8 cellular contexts compared by ENCODE assay signal in the genomic region with DNA sequence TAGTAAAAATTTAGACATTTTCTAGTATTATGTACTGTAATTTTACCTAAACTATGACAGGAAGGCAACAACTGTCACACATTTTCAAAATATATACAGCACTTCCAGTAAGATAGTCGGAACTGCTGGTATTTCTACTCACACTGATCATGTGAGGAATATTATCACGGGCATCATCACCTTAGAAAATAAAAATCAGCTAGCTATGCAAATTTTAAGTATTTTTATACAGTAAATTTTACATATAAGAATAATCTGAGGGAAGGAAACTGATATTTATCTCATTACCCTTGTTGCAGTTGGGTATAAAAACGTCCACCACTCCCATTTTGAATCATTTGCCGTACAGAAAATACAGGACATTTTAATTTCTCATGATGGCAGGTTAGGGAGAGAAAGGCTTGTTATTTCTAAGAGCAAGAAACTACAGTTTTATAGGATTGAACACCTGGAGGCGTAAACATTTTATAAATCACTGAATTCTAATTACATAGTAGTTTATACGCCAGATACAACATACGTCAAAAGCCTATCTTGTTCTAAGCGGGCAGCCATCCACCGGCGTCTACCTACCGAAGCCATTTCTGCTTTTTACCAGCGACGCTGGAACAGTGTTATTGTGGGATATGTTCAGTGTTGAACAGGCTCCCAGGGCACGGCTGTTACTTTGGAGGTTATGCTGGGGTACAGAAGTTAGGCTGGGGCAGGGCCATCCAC. TPM values are rescaled to one million over a fixed set of nuclear protein-coding genes. Genes with fewer than 3 reads are reported as not detected.
DNase-seq lines count a peak whose midpoint lies in the region; ATAC-seq, FAIRE-seq and TF ChIP-seq lines count a peak whose summit lies in the region.

No MANE protein-coding gene starts in this region.

- H3K4me3 ChIP-seq in K562 (peak overlapping the region; percentile 71), liver (ENCODE audit: low read depth in 1 of 3, low read length in 3 of 3) (peak overlapping the region; percentile 21 to 77 (median 71)), testis (peak overlapping the region; percentile 81 to 82)

- H3K36me3 Mint-ChIP-seq in activated T-cell treated with anti-CD3 and anti-CD28 coated beads, Interleukin-2, amount 50 U/mL, for 24 hours (ENCODE audit: low read depth) = peaks cover 3% of the 10 kb centered on the region

- TF ChIP-seq RAD21 in K562 (CRISPR knock-in tag; conservative IDR thresholded peaks at IDR 0.05 in 1 of 2, IDR thresholded peaks at IDR 0.05 in 1 of 2) = no peak
- TF ChIP-seq RAD21 in liver (IDR thresholded peaks at IDR 0.05) = no peak

- BruUV-seq in K562 (replicated peaks; lab: Mats Ljungman, UMichigan) = TSS peak; percentile 81

- H3K9ac ChIP-seq in K562 (ENCODE audit: insufficient read depth in 1 of 2, low read depth in 2 of 2, low read length in 2 of 2) = peak overlapping the region; percentile 67 to 99
- H3K9ac ChIP-seq in liver (ENCODE audit: low read depth in 1 of 2, low read length in 2 of 2) = peak overlapping the region; percentile 57 to 79

- no peaks in the 10 kb centered on the region for H3K9me3 Mint-ChIP-seq in activated T-cell treated with anti-CD3 and anti-CD28 coated beads, Interleukin-2, amount 50 U/mL, for 24 hours

- peak overlapping the region; percentile 95 for H3K4me2 ChIP-seq in K562 (ENCODE audit: insufficient read depth, low read length)

- no peaks in the 10 kb centered on the region for H3K9me1 ChIP-seq in K562 (ENCODE audit: control insufficient read depth, insufficient read depth, low read length)

- no peaks in the 10 kb centered on the region for H4K20me1 ChIP-seq in K562 (replicated peaks; ENCODE audit: control insufficient read depth, insufficient read depth, low read length)

- H3K4me3 Mint-ChIP-seq in activated T-cell treated with anti-CD3 and anti-CD28 coated beads, Interleukin-2, amount 50 U/mL, for 24 hours = peak overlapping the region; percentile 86

- TF ChIP-seq POLR2A in K562 (conservative IDR thresholded peaks at IDR 0.05) = no peak
- no peak for TF ChIP-seq POLR2A in testis (IDR thresholded peaks at IDR 0.05)

- H3K27me3 Mint-ChIP-seq in activated T-cell treated with anti-CD3 and anti-CD28 coated beads, Interleukin-2, amount 50 U/mL, for 24 hours = peaks cover 21% of the 10 kb centered on the region

- no peak for TF ChIP-seq CTCF in K562 (IDR thresholded peaks at IDR 0.05 in 2 of 3, conservative IDR thresholded peaks at IDR 0.05 in 1 of 3; ENCODE audit: insufficient read depth in 2 of 3, low read depth in 1 of 3, low read length in 3 of 3)
- TF ChIP-seq CTCF in liver (IDR thresholded peaks at IDR 0.05; ENCODE audit: low read depth, low read length, missing input control) = no peak
- no peak for TF ChIP-seq CTCF in testis (IDR thresholded peaks at IDR 0.05)

- H3K27me3 ChIP-seq in K562 (ENCODE audit: control insufficient read depth in 2 of 2, insufficient read depth in 2 of 2, low read length in 2 of 2) (no peaks in the 10 kb centered on the region), liver (ENCODE audit: control insufficient read depth in 4 of 4, insufficient read depth in 4 of 4, low read length in 3 of 4) (no peaks in the 10 kb centered on the region), testis (no peaks in the 10 kb centered on the region)

- peaks cover 22% of the 10 kb centered on the region; the same call in 2 of the 3 replicates for H3K79me2 ChIP-seq in K562 (ENCODE audit: control insufficient read depth, insufficient read depth, low read length)

- peak overlapping the region; percentile 86 for H3K27ac Mint-ChIP-seq in activated T-cell treated with anti-CD3 and anti-CD28 coated beads, Interleukin-2, amount 50 U/mL, for 24 hours

- ATAC-seq in K562 (no peak), GM18870 (IDR thresholded peaks at IDR 0.05; ENCODE audit: unreplicated experiment) (no peak)

- H3K4me1 Mint-ChIP-seq in activated T-cell treated with anti-CD3 and anti-CD28 coated beads, Interleukin-2, amount 50 U/mL, for 24 hours (ENCODE audit: low read depth) = peaks cover 22% of the 10 kb centered on the region

- no peak for DNase-seq in activated T-cell treated with anti-CD3 and anti-CD28 coated beads, Interleukin-2, amount 50 U/mL, for 24 hours
- DNase-seq in activated T-cell treated with anti-CD3 and anti-CD28 coated beads, Interleukin-2, amount 50 U/mL, for 48 hours = no peak
- peak; percentile 39 for DNase-seq in NCI-H2227 (lab: John Stamatoyannopoulos, UW; ENCODE audit: unreplicated experiment)
- DNase-seq in K562 (ENCODE audit: extremely low read depth in 1 of 4, low spot score in 3 of 4) = peak in 1 of 4 experiments; percentile 14
- no peak for DNase-seq in testis
- no peak for DNase-seq in NK-92 treated with Interleukin-12 subunit alpha and Interleukin-12 subunit beta, amount 100 ng/mL, for 24 hours (lab: John Stamatoyannopoulos, UW)

- peak overlapping the region; percentile 96 for H2AFZ ChIP-seq in K562 (ENCODE audit: low read depth, low read length)

- H3K27ac ChIP-seq in K562 (ENCODE audit: extremely low read depth, low read depth, low read length) (peak overlapping the region; percentile 84), liver (ENCODE audit: low read depth in 1 of 2, low read length in 2 of 2) (peak overlapping the region; percentile 80 to 91), testis (peak overlapping the region; percentile 97 to 98)

- H3K4me1 ChIP-seq in K562 (replicated peaks in 1 of 2; ENCODE audit: control insufficient read depth in 2 of 2, insufficient read depth in 2 of 2, low read length in 2 of 2) = peaks cover 3 to 15% of the 10 kb centered on the region in 2 experiments; a peak in 3 of 5 replicates
- H3K4me1 ChIP-seq in liver (ENCODE audit: control insufficient read depth in 4 of 4, insufficient read depth in 4 of 4, low read length in 3 of 4) = peaks cover 0 to 17% (median 12%) of the 10 kb centered on the region in 4 donors
- H3K4me1 ChIP-seq in testis = no peaks in the 10 kb centered on the region

- TF ChIP-seq EP300 in K562 (IDR thresholded peaks at IDR 0.05; ENCODE audit: low read length) = no peak

- no peaks in the 10 kb centered on the region for H3K36me3 ChIP-seq in K562 (ENCODE audit: control insufficient read depth, insufficient read depth, low read length)
- no peaks in the 10 kb centered on the region for H3K36me3 ChIP-seq in liver (ENCODE audit: control insufficient read depth in 4 of 4, insufficient read depth in 3 of 4, low read depth in 1 of 4, low read length in 3 of 4)
- H3K36me3 ChIP-seq in testis (ENCODE audit: low read depth, missing control alignments) = no peaks in the 10 kb centered on the region

- intact Hi-C loops in K562 (cut with micrococcal nuclease) (loop anchor here (2.0 to 10.0 kb wide), 3 partner anchors 33 to 291 kb away; no protein-coding TSS in a partner anchor), testis (cut with DNase I; ENCODE audit: low total_unique reads) (no loop called here)

- peak; percentile 62 for FAIRE-seq in K562 (lab: Jason Lieb, UNC)

- POLR2A ChIA-PET in K562 (lab: Yijun Ruan, JAX) = interaction anchor here (0.6 to 1.7 kb wide), 3 partner anchors 20 to 599 kb away, joined by 3 to 4 read pairs (median 4); a partner anchor contains a TSS

- CTCF ChIA-PET in K562 (lab: Yijun Ruan, JAX; ENCODE audit: low intra/inter-chr PET ratio) = interaction anchor here (0.6 kb wide), 1 partner anchor 74 kb away, joined by 5 read pairs; no protein-coding TSS in a partner anchor

- no peaks in the 10 kb centered on the region for H3K9me3 ChIP-seq in K562 (replicated peaks; ENCODE audit: control insufficient read depth, insufficient read depth, low read depth, low read length)
- H3K9me3 ChIP-seq in liver (ENCODE audit: control insufficient read depth in 4 of 4, low read length in 3 of 4) = no peaks in the 10 kb centered on the region
- no peaks in the 10 kb centered on the region for H3K9me3 ChIP-seq in testis

- in situ Hi-C loops in K562 (cut with MboI) = no loop called here

- WGBS in K562 (ENCODE audit: insufficient coverage, low coverage, missing lambda C conversion rate) = 4% methylated on average over 14 of the region's 14 CpGs
- WGBS in liver = 3% methylated on average over 14 of the region's 14 CpGs
- 1 to 2% methylated on average over 14 of the region's 14 CpGs for WGBS in testis, 2 donors

TF ChIP-seq in K562, 482 proteins besides CTCF, POLR2A, EP300 and RAD21 (continues in another document):
- TF ChIP-seq MAFG (tag; conservative IDR thresholded peaks at IDR 0.05) (0 out of 2 replicates have a peak, but pooled peaks have one; percentile 24), ETS2 (tag; IDR thresholded peaks at IDR 0.05; ENCODE audit: borderline replicate concordance, poor library complexity, severe bottlenecking) (no peak), ZNF699 (CRISPR knock-in tag; IDR thresholded peaks at IDR 0.05; ENCODE audit: insufficient replicate concordance) (no peak), NBN (IDR thresholded peaks at IDR 0.05; ENCODE audit: low read depth) (no peak; the same call in 1 of the 2 replicates)

TF ChIP-seq in liver, 16 proteins besides CTCF, POLR2A, EP300 and RAD21:
- TF ChIP-seq JUND (IDR thresholded peaks at IDR 0.05) (no peak), FOXA2 (IDR thresholded peaks at IDR 0.05) (no peak), TAF1 (conservative IDR thresholded peaks at IDR 0.05) (peak; percentile 59), YY1 (IDR thresholded peaks at IDR 0.05) (peak; percentile 83), EGR1 (IDR thresholded peaks at IDR 0.05; ENCODE audit: low read depth in 2 of 2) (no peak)
TF ChIP-seq in liver: peak in this region for 2.

RNA-seq across cellular contexts. Expression of a gene that starts 0.7 kb away (rescaled TPM):
- total RNA-seq in K562 (2011; cell fraction: chromatin; rRNA removed; ENCODE audit: low replicate concordance) = 54.6 and 209 TPM in 2 replicates
- total RNA-seq in K562 (2011; cell fraction: nucleolus; rRNA removed) = 33.4 and 34.5 TPM in 2 replicates
- total RNA-seq in K562 (2011; cell fraction: nucleoplasm; rRNA removed) = 47.5 and 61.9 TPM in 2 replicates
- total RNA-seq in K562 (2014; rRNA removed) (114 and 120 TPM in 2 replicates), K562 (2014; rRNA removed; fragmentation: Illumina TruSeq; extraction: Trizol) (160 and 174 TPM in 2 replicates), K562 (2015; rRNA removed; fragmentation: Illumina TruSeq; extraction: Trizol) (166 and 176 TPM in 2 replicates), K562 (2021) (124 and 127 TPM in 2 replicates), liver (10 to 100 TPM; 42.1 to 95.8 TPM), testis (100 to 1,000 TPM; 120 to 132 TPM)
- polyA plus RNA-seq in K562 (2011; rRNA removed) (61.4 and 79.1 TPM in 2 replicates), K562 (2014; fragmentation: Illumina TruSeq; extraction: Trizol) (97.5 and 97.9 TPM in 2 replicates), K562 (2014; fragmentation: Nextera tagmentation; extraction: Ambion mirVana) (10 to 100 TPM; 20.8 to 50.0 TPM), K562 (2014; rRNA removed) (52.0 and 57.9 TPM in 2 replicates), liver (10 to 100 TPM in 1 of 2 donors, 1 to 10 TPM in 1; 5.7 to 16.2 TPM), testis (ENCODE audit: insufficient read depth, low read depth, low replicate concordance) (83.4 TPM)
- 34.5 and 43.6 TPM in 2 replicates for polyA plus RNA-seq in K562 (2011; cell fraction: cytosol; rRNA removed)
- polyA plus RNA-seq in K562 (2011; cell fraction: nucleus; rRNA removed) = 29.5 and 30.0 TPM in 2 replicates
- 36.9 and 59.5 TPM in 2 replicates for polyA plus RNA-seq in K562 (2012)
- polyA minus RNA-seq in K562 (2011; rRNA and poly(A)+ RNA removed) = 636 and 709 TPM in 2 replicates
- 124 and 164 TPM in 2 replicates for polyA minus RNA-seq in K562 (2011; cell fraction: cytosol; rRNA and poly(A)+ RNA removed)
- polyA minus RNA-seq in K562 (2011; cell fraction: nucleus; rRNA and poly(A)+ RNA removed) = 44.4 and 104 TPM in 2 replicates
